8 cellular contexts compared by ENCODE assay signal in genomic region chr3:97972976-97973375, GRCh38. TPM values are rescaled to one million over a fixed set of nuclear protein-coding genes. Genes with fewer than 3 reads are reported as not detected.
A peak's percentile ranks its signal among the peaks of the same experiment; 100 is the strongest.
DNase-seq lines count a peak whose midpoint lies in the region; ATAC-seq, FAIRE-seq and TF ChIP-seq lines count a peak whose summit lies in the region.

No MANE protein-coding gene starts in this region.

- H3K4me3 Mint-ChIP-seq in activated naive CD4-positive, alpha-beta T cell treated with anti-CD3 and anti-CD28 coated beads, Interleukin-2, amount 10 ng/mL, durations not matched to agents 7 days and 5 days, result peak overlapping the region; percentile 63
- peak overlapping the region; percentile 70 for H3K4me3 Mint-ChIP-seq in activated T-helper 2 cell treated with anti-CD3 and anti-CD28 coated beads, Interferon-gamma antibody, Interleukin-2, Interleukin-4, amounts not matched to agents 10 μg/mL and 5 μg/mL and 100 μg/mL, durations not matched to agents 14 hours and 24 hours and 36 hours (ENCODE audit: low read depth)

- H3K27ac Mint-ChIP-seq in activated naive CD4-positive, alpha-beta T cell treated with anti-CD3 and anti-CD28 coated beads, Interleukin-2, amount 10 ng/mL, durations not matched to agents 7 days and 5 days, result peak overlapping the region; percentile 64
- peak overlapping the region; percentile 70 for H3K27ac Mint-ChIP-seq in activated T-helper 2 cell treated with anti-CD3 and anti-CD28 coated beads, Interferon-gamma antibody, Interleukin-2, Interleukin-4, amounts not matched to agents 10 μg/mL and 5 μg/mL and 100 μg/mL, durations not matched to agents 14 hours and 24 hours and 36 hours

- peaks cover 67% of the 10 kb centered on the region for H3K4me1 Mint-ChIP-seq in activated naive CD4-positive, alpha-beta T cell treated with anti-CD3 and anti-CD28 coated beads, Interleukin-2, amount 10 ng/mL, durations not matched to agents 7 days and 5 days
- H3K4me1 Mint-ChIP-seq in activated T-helper 2 cell treated with anti-CD3 and anti-CD28 coated beads, Interferon-gamma antibody, Interleukin-2, Interleukin-4, amounts not matched to agents 10 μg/mL and 5 μg/mL and 100 μg/mL, durations not matched to agents 14 hours and 24 hours and 36 hours (ENCODE audit: low read depth), result peaks cover 60% of the 10 kb centered on the region

- peaks cover 4% of the 10 kb centered on the region for H3K27me3 Mint-ChIP-seq in activated naive CD4-positive, alpha-beta T cell treated with anti-CD3 and anti-CD28 coated beads, Interleukin-2, amount 10 ng/mL, durations not matched to agents 7 days and 5 days
- no peaks in the 10 kb centered on the region for H3K27me3 Mint-ChIP-seq in activated T-helper 2 cell treated with anti-CD3 and anti-CD28 coated beads, Interferon-gamma antibody, Interleukin-2, Interleukin-4, amounts not matched to agents 10 μg/mL and 5 μg/mL and 100 μg/mL, durations not matched to agents 14 hours and 24 hours and 36 hours (ENCODE audit: low read depth)

- no peak for ATAC-seq in lower lobe of right lung
- no peak for ATAC-seq in upper lobe of left lung (ENCODE audit: low FRiP score in 2 of 2)

- no peak for FAIRE-seq in H54 (lab: Jason Lieb, UNC)

- CTCF ChIA-PET in activated naive CD4-positive, alpha-beta T cell treated with anti-CD3 and anti-CD28 coated beads, Interleukin-2, amount 10 ng/mL, durations not matched to agents 7 days and 5 days (lab: Charles Lee), result interaction anchor here (3.1 kb wide), 1 partner anchor 49 kb away, joined by 15 read pairs; no protein-coding TSS in a partner anchor

- H3K27ac ChIP-seq in lower lobe of right lung (peak overlapping the region; percentile 86), upper lobe of left lung (peak overlapping the region in 2 of 4 donors; percentile 81 to 91)

- no peaks in the 10 kb centered on the region for H3K9me3 Mint-ChIP-seq in activated naive CD4-positive, alpha-beta T cell treated with anti-CD3 and anti-CD28 coated beads, Interleukin-2, amount 10 ng/mL, durations not matched to agents 7 days and 5 days
- no peaks in the 10 kb centered on the region for H3K9me3 Mint-ChIP-seq in activated T-helper 2 cell treated with anti-CD3 and anti-CD28 coated beads, Interferon-gamma antibody, Interleukin-2, Interleukin-4, amounts not matched to agents 10 μg/mL and 5 μg/mL and 100 μg/mL, durations not matched to agents 14 hours and 24 hours and 36 hours

- H3K9me3 ChIP-seq in lower lobe of right lung, result no peaks in the 10 kb centered on the region
- no peaks in the 10 kb centered on the region for H3K9me3 ChIP-seq in upper lobe of left lung

- peaks cover 4% of the 10 kb centered on the region for H3K36me3 Mint-ChIP-seq in activated naive CD4-positive, alpha-beta T cell treated with anti-CD3 and anti-CD28 coated beads, Interleukin-2, amount 10 ng/mL, durations not matched to agents 7 days and 5 days
- H3K36me3 Mint-ChIP-seq in activated T-helper 2 cell treated with anti-CD3 and anti-CD28 coated beads, Interferon-gamma antibody, Interleukin-2, Interleukin-4, amounts not matched to agents 10 μg/mL and 5 μg/mL and 100 μg/mL, durations not matched to agents 14 hours and 24 hours and 36 hours (ENCODE audit: low read depth), result peaks cover 18% of the 10 kb centered on the region

- intact Hi-C loops in activated T-helper 2 cell treated with anti-CD3 and anti-CD28 coated beads, Interferon-gamma antibody, Interleukin-2, Interleukin-4, amounts not matched to agents 10 μg/mL and 5 μg/mL and 100 μg/mL, durations not matched to agents 14 hours and 24 hours and 36 hours (cut with micrococcal nuclease), result loop anchor here (1.0 to 5.0 kb wide), 4 partner anchors 8 to 151 kb away; partner anchors contain the start of genes CRYBG3 and GABRR3
- intact Hi-C loops in lower lobe of right lung (cut with DNase I) (no loop called here), posterior vena cava (cut with DNase I) (loop anchor here in 1 of 2 donors (10.0 kb wide), 1 partner anchor 148 kb away; the partner anchor contains the start of gene CRYBG3)

- TF ChIP-seq POLR2A in upper lobe of left lung (IDR thresholded peaks at IDR 0.05) (no peak), H54 (IDR thresholded peaks at IDR 0.05; ENCODE audit: low read depth, low read length) (no peak)

- H3K27me3 ChIP-seq in lower lobe of right lung (ENCODE audit: low read depth), result no peaks in the 10 kb centered on the region
- H3K27me3 ChIP-seq in upper lobe of left lung, result no peaks in the 10 kb centered on the region

- DNase-seq in activated naive CD4-positive, alpha-beta T cell treated with anti-CD3 and anti-CD28 coated beads, Interleukin-2, amount 10 ng/mL, durations not matched to agents 7 days and 5 days, result no peak
- DNase-seq in activated naive CD4-positive, alpha-beta T cell treated with Interleukin-2 at 50 U/mL for 16 hours, result no peak
- no peak for DNase-seq in activated T-helper 2 cell treated with anti-CD3 and anti-CD28 coated beads, Interferon-gamma antibody, Interleukin-2, Interleukin-4, amounts not matched to agents 10 μg/mL and 5 μg/mL and 100 μg/mL, durations not matched to agents 14 hours and 24 hours and 36 hours (ENCODE audit: low spot score)
- DNase-seq in lower lobe of right lung, result no peak
- no peak for DNase-seq in upper lobe of left lung
- no peak for DNase-seq in H54 (ENCODE audit: insufficient read length, low spot score)
- DNase-seq in posterior vena cava (ENCODE audit: low spot score), result no peak
- DNase-seq in foreskin melanocyte, result no peak

- no peak for TF ChIP-seq EP300 in upper lobe of left lung (IDR thresholded peaks at IDR 0.05)

- H3K36me3 ChIP-seq in lower lobe of right lung (no peaks in the 10 kb centered on the region), upper lobe of left lung (no peaks in the 10 kb centered on the region)

- WGBS in upper lobe of left lung, 2 donors, result 89 to 98% methylated on average over 9 of the region's 9 CpGs

- H3K4me3 ChIP-seq in lower lobe of right lung, result peak overlapping the region; percentile 75
- peak overlapping the region in 3 of 4 donors; percentile 95 to 99 (median 96) for H3K4me3 ChIP-seq in upper lobe of left lung

- TF ChIP-seq CTCF in lower lobe of right lung (IDR thresholded peaks at IDR 0.05) (no peak), upper lobe of left lung (IDR thresholded peaks at IDR 0.05) (no peak)

- H3K4me1 ChIP-seq in lower lobe of right lung (peaks cover 22% of the 10 kb centered on the region), upper lobe of left lung (peaks cover 8 to 19% (median 18%) of the 10 kb centered on the region in 4 donors)

RNA-seq across cellular contexts. Expression of gene RIOX2, which starts 0.7 kb away (rescaled TPM):
- 59.9 and 63.2 TPM in 2 replicates for total RNA-seq in activated T-helper 2 cell treated with anti-CD3 and anti-CD28 coated beads, Interferon-gamma antibody, Interleukin-2, Interleukin-4, amounts not matched to agents 10 μg/mL and 5 μg/mL and 100 μg/mL, durations not matched to agents 14 hours and 24 hours and 36 hours
- 20.5 TPM for total RNA-seq in lower lobe of right lung
- total RNA-seq in upper lobe of left lung, result 10 to 100 TPM; 15.9 to 33.9 (median 21.4) TPM
- total RNA-seq in posterior vena cava, result 10 to 100 TPM; 17.1 to 20.0 TPM
